In genomic region chr14:28807518-28807917, GRCh38 we compare ENCODE assay signal across 3 cellular contexts.
TF ChIP-seq lines count a peak whose summit lies in the region.

No MANE protein-coding gene starts in this region.

TF ChIP-seq in A549, 52 proteins besides CTCF, POLR2A, EP300 and RAD21:
- TF ChIP-seq HOXA7 (CRISPR knock-in tag; IDR thresholded peaks at IDR 0.05) (no peak), RNF2 (IDR thresholded peaks at IDR 0.05; ENCODE audit: borderline replicate concordance, low read depth) (no peak), CHD2 (IDR thresholded peaks at IDR 0.05; ENCODE audit: low read length, partially characterized antibody) (no peak)
TF ChIP-seq in A549: peak in this region for 0.

TF ChIP-seq in IMR-90, 13 proteins besides CTCF, POLR2A, EP300 and RAD21:
- TF ChIP-seq FOS (IDR thresholded peaks at IDR 0.05; ENCODE audit: low read depth, low read length) (no peak), CEBPB (IDR thresholded peaks at IDR 0.05; ENCODE audit: low read depth, low read length) (peak; percentile 65)
TF ChIP-seq in IMR-90: peak in this region for 1.

TF ChIP-seq in K562, 482 proteins besides CTCF, POLR2A, EP300 and RAD21:
- no peak for TF ChIP-seq POLR2AphosphoS5 (IDR thresholded peaks at IDR 0.05; ENCODE audit: control insufficient read depth, insufficient read depth, low read depth, low read length)
- no peak for TF ChIP-seq ZNF174 (CRISPR knock-in tag; IDR thresholded peaks at IDR 0.05)
- TF ChIP-seq ZBTB43 (CRISPR knock-in tag; IDR thresholded peaks at IDR 0.05), result no peak
- TF ChIP-seq CEBPB (tag; IDR thresholded peaks at IDR 0.05), result peak; percentile 46
- no peak for TF ChIP-seq EGR1 (conservative IDR thresholded peaks at IDR 0.05)
- TF ChIP-seq STAT6 (CRISPR knock-in tag; IDR thresholded peaks at IDR 0.05), result no peak
